In genomic region chrX:39331062-39331704, GRCh38 we compare ENCODE assay signal across 9 cellular contexts.
DNase-seq lines count a peak whose midpoint lies in the region; ATAC-seq lines count a peak whose summit lies in the region.
"Had no signal": no experiment of that assay in that cellular context is flagged by ENCODE, and none has a peak within 500 bp of the region (broad histone marks: within the 10 kb centered on the region; RNA-seq: fewer than 3 reads in every experiment).

No MANE protein-coding gene starts in this region.

- H3K4me1 Mint-ChIP-seq in T-helper 2 cell treated with Interferon-gamma antibody and Interleukin-4, amounts not matched to agents 5 μg/mL and 100 μg/mL, for 36 hours (ENCODE audit: low read depth) = peaks cover 70% of the 10 kb centered on the region
- peaks cover 32 to 67% (median 52%) of the 10 kb centered on the region in 4 donors for H3K4me1 Mint-ChIP-seq in naive thymus-derived CD8-positive, alpha-beta T cell

- H3K4me3 Mint-ChIP-seq in T-helper 2 cell treated with Interferon-gamma antibody and Interleukin-4, amounts not matched to agents 5 μg/mL and 100 μg/mL, for 36 hours = peak overlapping the region; percentile 46
- H3K4me3 Mint-ChIP-seq in naive thymus-derived CD8-positive, alpha-beta T cell = peak overlapping the region in 2 of 10 donors; percentile 8 to 23
- H3K4me3 Mint-ChIP-seq: endodermal cell had no signal

- H3K27me3 Mint-ChIP-seq in T-helper 2 cell treated with Interferon-gamma antibody and Interleukin-4, amounts not matched to agents 5 μg/mL and 100 μg/mL, for 36 hours (ENCODE audit: low read depth) = no peaks in the 10 kb centered on the region
- H3K27me3 Mint-ChIP-seq in naive thymus-derived CD8-positive, alpha-beta T cell = peaks cover 0 to 1% (median 0%) of the 10 kb centered on the region in 5 donors

- no peaks in the 10 kb centered on the region for H3K9me3 Mint-ChIP-seq in T-helper 2 cell treated with Interferon-gamma antibody and Interleukin-4, amounts not matched to agents 5 μg/mL and 100 μg/mL, for 36 hours
- peaks cover 0 to 10% (median 0%) of the 10 kb centered on the region in 9 donors for H3K9me3 Mint-ChIP-seq in naive thymus-derived CD8-positive, alpha-beta T cell

- H3K36me3 Mint-ChIP-seq in T-helper 2 cell treated with Interferon-gamma antibody and Interleukin-4, amounts not matched to agents 5 μg/mL and 100 μg/mL, for 36 hours (ENCODE audit: low read depth) = peaks cover 5% of the 10 kb centered on the region
- no peaks in the 10 kb centered on the region for H3K36me3 Mint-ChIP-seq in naive thymus-derived CD8-positive, alpha-beta T cell

- H3K27ac Mint-ChIP-seq in T-helper 2 cell treated with Interferon-gamma antibody and Interleukin-4, amounts not matched to agents 5 μg/mL and 100 μg/mL, for 36 hours = peak overlapping the region; percentile 86
- peak overlapping the region in 6 of 10 donors; percentile 23 to 84 (median 63) for H3K27ac Mint-ChIP-seq in naive thymus-derived CD8-positive, alpha-beta T cell
- H3K27ac Mint-ChIP-seq: endodermal cell had no signal

- DNase-seq in T-helper 2 cell treated with Interferon-gamma antibody and Interleukin-4, amounts not matched to agents 5 μg/mL and 100 μg/mL, for 36 hours (ENCODE audit: low spot score) = peak; percentile 68
- DNase-seq in naive thymus-derived CD8-positive, alpha-beta T cell = no peak
- DNase-seq in NCI-H69 (lab: John Stamatoyannopoulos, UW) (no peak), cardiac septum (ENCODE audit: low spot score) (no peak)
- DNase-seq: activated gamma-delta T cell treated with Interleukin-2 at 50 U/mL for 16 hours, endodermal cell had no signal

- POLR2A ChIA-PET in naive thymus-derived CD8-positive, alpha-beta T cell (lab: Charles Lee) = interaction anchor here (0.6 kb wide), 1 partner anchor 167 kb away, joined by 5 read pairs; no protein-coding TSS in a partner anchor

- ATAC-seq in GM18861 (IDR thresholded peaks at IDR 0.05; ENCODE audit: unreplicated experiment) (peak; percentile 74), HG02798 (IDR thresholded peaks at IDR 0.05; ENCODE audit: poor library complexity, unreplicated experiment) (peak; percentile 47), HG03159 (IDR thresholded peaks at IDR 0.05; ENCODE audit: unreplicated experiment) (no peak)
- peak in 1 of 2 donors; percentile 33 for ATAC-seq in naive thymus-derived CD8-positive, alpha-beta T cell

- intact Hi-C loops in cardiac septum (cut with DNase I) = no loop called here
